ENCODE assay signal across 1 cellular context in genomic region chr10:77710759-77711682, GRCh38.
TF ChIP-seq lines count a peak whose summit lies in the region.

No MANE protein-coding gene starts in this region.

TF ChIP-seq in K562, 482 proteins besides CTCF, POLR2A, EP300 and RAD21 (continued from another document and continues in another):
- TF ChIP-seq, protein P1, sequence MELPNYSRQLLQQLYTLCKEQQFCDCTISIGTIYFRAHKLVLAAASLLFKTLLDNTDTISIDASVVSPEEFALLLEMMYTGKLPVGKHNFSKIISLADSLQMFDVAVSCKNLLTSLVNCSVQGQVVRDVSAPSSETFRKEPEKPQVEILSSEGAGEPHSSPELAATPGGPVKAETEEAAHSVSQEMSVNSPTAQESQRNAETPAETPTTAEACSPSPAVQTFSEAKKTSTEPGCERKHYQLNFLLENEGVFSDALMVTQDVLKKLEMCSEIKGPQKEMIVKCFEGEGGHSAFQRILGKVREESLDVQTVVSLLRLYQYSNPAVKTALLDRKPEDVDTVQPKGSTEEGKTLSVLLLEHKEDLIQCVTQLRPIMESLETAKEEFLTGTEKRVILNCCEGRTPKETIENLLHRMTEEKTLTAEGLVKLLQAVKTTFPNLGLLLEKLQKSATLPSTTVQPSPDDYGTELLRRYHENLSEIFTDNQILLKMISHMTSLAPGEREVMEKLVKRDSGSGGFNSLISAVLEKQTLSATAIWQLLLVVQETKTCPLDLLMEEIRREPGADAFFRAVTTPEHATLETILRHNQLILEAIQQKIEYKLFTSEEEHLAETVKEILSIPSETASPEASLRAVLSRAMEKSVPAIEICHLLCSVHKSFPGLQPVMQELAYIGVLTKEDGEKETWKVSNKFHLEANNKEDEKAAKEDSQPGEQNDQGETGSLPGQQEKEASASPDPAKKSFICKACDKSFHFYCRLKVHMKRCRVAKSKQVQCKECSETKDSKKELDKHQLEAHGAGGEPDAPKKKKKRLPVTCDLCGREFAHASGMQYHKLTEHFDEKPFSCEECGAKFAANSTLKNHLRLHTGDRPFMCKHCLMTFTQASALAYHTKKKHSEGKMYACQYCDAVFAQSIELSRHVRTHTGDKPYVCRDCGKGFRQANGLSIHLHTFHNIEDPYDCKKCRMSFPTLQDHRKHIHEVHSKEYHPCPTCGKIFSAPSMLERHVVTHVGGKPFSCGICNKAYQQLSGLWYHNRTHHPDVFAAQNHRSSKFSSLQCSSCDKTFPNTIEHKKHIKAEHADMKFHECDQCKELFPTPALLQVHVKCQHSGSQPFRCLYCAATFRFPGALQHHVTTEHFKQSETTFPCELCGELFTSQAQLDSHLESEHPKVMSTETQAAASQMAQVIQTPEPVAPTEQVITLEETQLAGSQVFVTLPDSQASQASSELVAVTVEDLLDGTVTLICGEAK (IDR thresholded peaks at IDR 0.05) = no peak
- TF ChIP-seq, protein P1 (CRISPR knock-in tag; IDR thresholded peaks at IDR 0.05) = no peak
- TF ChIP-seq POLR2G (IDR thresholded peaks at IDR 0.05; ENCODE audit: low read depth, low read length) (peak; percentile 36; the same call in 1 of the 2 replicates), TFAP4 (CRISPR knock-in tag; IDR thresholded peaks at IDR 0.05; ENCODE audit: borderline replicate concordance) (peak; percentile 48; the same call in 1 of the 2 replicates), ZNF695 (CRISPR knock-in tag; IDR thresholded peaks at IDR 0.05) (no peak), DMBX1 (CRISPR knock-in tag; IDR thresholded peaks at IDR 0.05; ENCODE audit: borderline replicate concordance) (no peak), POLR3G (IDR thresholded peaks at IDR 0.05; ENCODE audit: extremely low read depth, insufficient read length, insufficient replicate concordance) (no peak), SRSF1 (IDR thresholded peaks at IDR 0.05; ENCODE audit: low read depth, low read length) (no peak), MAZ (CRISPR knock-in tag; conservative IDR thresholded peaks at IDR 0.05 in 1 of 2, IDR thresholded peaks at IDR 0.05 in 1 of 2) (peak in 1 of 2 experiments; percentile 59; a peak in 1 of 4 replicates), RCOR1 (IDR thresholded peaks at IDR 0.05; ENCODE audit: borderline replicate concordance in 1 of 2, low read depth in 2 of 2, low read length in 2 of 2) (peak in 1 of 2 experiments; percentile 46; a peak in 2 of 4 replicates), ZNF140 (CRISPR knock-in tag; IDR thresholded peaks at IDR 0.05) (no peak), JUND (IDR thresholded peaks at IDR 0.05; ENCODE audit: borderline replicate concordance, low read depth, low read length) (0 out of 2 replicates have a peak, but pooled peaks have one; percentile 29), JUND (tag; IDR thresholded peaks at IDR 0.05; ENCODE audit: borderline replicate concordance, low read depth, low read length) (no peak; the same call in 2 of the 3 replicates), ZC3H8 (IDR thresholded peaks at IDR 0.05) (no peak), NELFE (IDR thresholded peaks at IDR 0.05; ENCODE audit: insufficient read depth, insufficient read length) (no peak), KAT8 (IDR thresholded peaks at IDR 0.05; ENCODE audit: low read depth) (no peak), EZH2 (IDR thresholded peaks at IDR 0.05; ENCODE audit: borderline replicate concordance, low read depth, low read length) (no peak), DPF2 (IDR thresholded peaks at IDR 0.05) (no peak), RERE (CRISPR knock-in tag; IDR thresholded peaks at IDR 0.05; ENCODE audit: borderline replicate concordance) (no peak), RNF2 (IDR thresholded peaks at IDR 0.05) (no peak), PYGO2 (tag; IDR thresholded peaks at IDR 0.05) (no peak), GABPB1 (CRISPR knock-in tag; IDR thresholded peaks at IDR 0.05) (no peak), YY1 (IDR thresholded peaks at IDR 0.05; ENCODE audit: borderline replicate concordance in 1 of 3, control insufficient read depth in 1 of 3, extremely low read depth in 1 of 3, insufficient read depth in 3 of 3, insufficient read length in 1 of 3, insufficient replicate concordance in 2 of 3, low read depth in 1 of 3, low read length in 2 of 3) (no peak), ZNF668 (CRISPR knock-in tag; IDR thresholded peaks at IDR 0.05) (no peak), ZBED1 (IDR thresholded peaks at IDR 0.05) (no peak), CEBPZ (IDR thresholded peaks at IDR 0.05; ENCODE audit: borderline replicate concordance, low read depth, low read length) (no peak), TSC22D4 (tag; IDR thresholded peaks at IDR 0.05) (no peak), PCBP1 (IDR thresholded peaks at IDR 0.05; ENCODE audit: low read depth, low read length, poor library complexity, severe bottlenecking) (peak; percentile 93), TSHZ1 (CRISPR knock-in tag; IDR thresholded peaks at IDR 0.05) (no peak)
- TF ChIP-seq, protein P2, sequence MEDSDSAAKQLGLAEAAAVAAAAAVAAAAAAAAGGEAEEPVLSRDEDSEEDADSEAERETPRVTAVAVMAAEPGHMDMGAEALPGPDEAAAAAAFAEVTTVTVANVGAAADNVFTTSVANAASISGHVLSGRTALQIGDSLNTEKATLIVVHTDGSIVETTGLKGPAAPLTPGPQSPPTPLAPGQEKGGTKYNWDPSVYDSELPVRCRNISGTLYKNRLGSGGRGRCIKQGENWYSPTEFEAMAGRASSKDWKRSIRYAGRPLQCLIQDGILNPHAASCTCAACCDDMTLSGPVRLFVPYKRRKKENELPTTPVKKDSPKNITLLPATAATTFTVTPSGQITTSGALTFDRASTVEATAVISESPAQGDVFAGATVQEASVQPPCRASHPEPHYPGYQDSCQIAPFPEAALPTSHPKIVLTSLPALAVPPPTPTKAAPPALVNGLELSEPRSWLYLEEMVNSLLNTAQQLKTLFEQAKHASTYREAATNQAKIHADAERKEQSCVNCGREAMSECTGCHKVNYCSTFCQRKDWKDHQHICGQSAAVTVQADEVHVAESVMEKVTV (CRISPR knock-in tag; IDR thresholded peaks at IDR 0.05) = peak; percentile 31; the same call in 1 of the 2 replicates
